In genomic region chr3:46456118-46456517, GRCh38 we compare ENCODE assay signal across 15 cellular contexts. TPM values are rescaled to one million over a fixed set of nuclear protein-coding genes. Genes with fewer than 3 reads are reported as not detected.
DNase-seq lines count a peak whose midpoint lies in the region; ATAC-seq and TF ChIP-seq lines count a peak whose summit lies in the region.
"Had no signal": no experiment of that assay in that cellular context is flagged by ENCODE, and none has a peak within 500 bp of the region (broad histone marks: within the 10 kb centered on the region; RNA-seq: fewer than 3 reads in every experiment).

No MANE protein-coding gene starts in this region.

- H3K36me3 Mint-ChIP-seq in activated CD8-positive, alpha-beta memory T cell treated with anti-CD3 and anti-CD28 coated beads, Interleukin-2, amount 10 ng/mL, durations not matched to agents 7 days and 5 days, result no peaks in the 10 kb centered on the region
- H3K36me3 Mint-ChIP-seq: CD4-positive, alpha-beta memory T cell had no signal

- H3K14ac ChIP-seq in neuronal stem cell (ENCODE audit: low read length), result no peak overlapping the region

- no CpG with 5 or more reads among the region's 14 CpGs for WGBS in neuronal stem cell (ENCODE audit: extremely low coverage in 2 of 2, insufficient read length in 2 of 2, insufficient replicate concordance in 1 of 2), 2 donors

- H4K91ac ChIP-seq in neuronal stem cell (ENCODE audit: low read depth, low read length, poor library complexity), result no peak overlapping the region

- no peak for ATAC-seq in activated CD8-positive, alpha-beta memory T cell treated with anti-CD3 and anti-CD28 coated beads, Interleukin-2, amount 10 ng/mL, durations not matched to agents 7 days and 5 days
- ATAC-seq in HG03432 (IDR thresholded peaks at IDR 0.05; ENCODE audit: unreplicated experiment), result no peak
- ATAC-seq: GM12878 had no signal

- no peak overlapping the region for H2BK12ac ChIP-seq in neuronal stem cell (ENCODE audit: low read length)

- H3K23ac ChIP-seq in neuronal stem cell (ENCODE audit: low read depth, low read length, poor library complexity), result peak overlapping the region; percentile 22

- H2BK5ac ChIP-seq in neuronal stem cell (ENCODE audit: low read length), result peak overlapping the region; percentile 59

- H2BK120ac ChIP-seq in neuronal stem cell (ENCODE audit: low read depth, low read length), result no peak overlapping the region

- H3K27me3 ChIP-seq in neuronal stem cell (ENCODE audit: control insufficient read depth in 3 of 3, insufficient read depth in 3 of 3, low read depth in 1 of 3, low read length in 3 of 3), result no peaks in the 10 kb centered on the region
- H3K27me3 ChIP-seq: BE2C had no signal

- H3K9me3 ChIP-seq in neuronal stem cell (replicated peaks in 1 of 2; ENCODE audit: control insufficient read depth in 2 of 2, insufficient read depth in 1 of 2, low read depth in 1 of 2, low read length in 2 of 2), result no peaks in the 10 kb centered on the region
- H3K9me3 ChIP-seq: BE2C had no signal

- H3K4ac ChIP-seq in neuronal stem cell (ENCODE audit: low read length), result no peak overlapping the region

- H3K27me3 Mint-ChIP-seq in activated CD8-positive, alpha-beta memory T cell treated with anti-CD3 and anti-CD28 coated beads, Interleukin-2, amount 10 ng/mL, durations not matched to agents 7 days and 5 days, result peaks cover 59% of the 10 kb centered on the region

- H3K36me3 ChIP-seq in neuronal stem cell (replicated peaks in 1 of 2; ENCODE audit: control insufficient read depth in 2 of 2, insufficient read depth in 2 of 2, low read length in 2 of 2), result no peaks in the 10 kb centered on the region
- H3K36me3 ChIP-seq: BE2C had no signal

- no peak overlapping the region for H3K4me3 Mint-ChIP-seq in activated CD8-positive, alpha-beta memory T cell treated with anti-CD3 and anti-CD28 coated beads, Interleukin-2, amount 10 ng/mL, durations not matched to agents 7 days and 5 days
- H3K4me3 Mint-ChIP-seq: CD4-positive, alpha-beta memory T cell had no signal

- CTCF ChIA-PET in activated CD8-positive, alpha-beta memory T cell treated with anti-CD3 and anti-CD28 coated beads, Interleukin-2, amount 10 ng/mL, durations not matched to agents 7 days and 5 days (lab: Charles Lee), result no interaction called here

- DNase-seq in GM13976 (ENCODE audit: low spot score), result peak; percentile 8
- DNase-seq in activated CD8-positive, alpha-beta memory T cell treated with anti-CD3 and anti-CD28 coated beads, Interleukin-2, amount 10 ng/mL, durations not matched to agents 7 days and 5 days, result peak; percentile 39
- DNase-seq in ecto neural progenitor cell (ENCODE audit: low spot score), result peak; percentile 20
- DNase-seq in neuronal stem cell (ENCODE audit: low spot score), result no peak
- DNase-seq in NCI-H510A (lab: John Stamatoyannopoulos, UW), result no peak
- DNase-seq in stimulated activated CD4-positive, alpha-beta T cell treated with anti-CD3 and anti-CD28 coated beads, Interleukin-1b, Interleukin-23, amount 100 ng/mL, for 48 hours, result no peak
- DNase-seq: BE2C; CD4-positive, alpha-beta memory T cell; DMS79; GM23248 had no signal

- in situ Hi-C loops in GM13976 (cut with MboI; ENCODE audit: low sequenced_read_pairs, unreplicated experiment), result no loop called here

- H2AK5ac ChIP-seq in neuronal stem cell (ENCODE audit: low read depth, low read length), result no peak overlapping the region

- H2BK15ac ChIP-seq in neuronal stem cell (ENCODE audit: low read length), result no peak overlapping the region

- H3K27ac Mint-ChIP-seq in activated CD8-positive, alpha-beta memory T cell treated with anti-CD3 and anti-CD28 coated beads, Interleukin-2, amount 10 ng/mL, durations not matched to agents 7 days and 5 days, result no peak overlapping the region
- H3K27ac Mint-ChIP-seq: CD4-positive, alpha-beta memory T cell had no signal

- H3K4me1 Mint-ChIP-seq in activated CD8-positive, alpha-beta memory T cell treated with anti-CD3 and anti-CD28 coated beads, Interleukin-2, amount 10 ng/mL, durations not matched to agents 7 days and 5 days, result peaks cover 7% of the 10 kb centered on the region

- H3K4me3 ChIP-seq in neuronal stem cell (ENCODE audit: low read length in 2 of 2), result no peak overlapping the region
- H3K4me3 ChIP-seq: GM12878, GM23248 had no signal

- H3K4me1 ChIP-seq in neuronal stem cell (ENCODE audit: control insufficient read depth in 2 of 2, insufficient read depth in 1 of 2, low read depth in 1 of 2, low read length in 2 of 2), result no peaks in the 10 kb centered on the region
- H3K4me1 ChIP-seq: BE2C had no signal

- H3K4me2 ChIP-seq in neuronal stem cell (ENCODE audit: insufficient read depth, low read length, poor library complexity, severe bottlenecking), result no peak overlapping the region

- no peak overlapping the region for H4K8ac ChIP-seq in neuronal stem cell (ENCODE audit: low read depth, low read length)

- H3K27ac ChIP-seq in neuronal stem cell (replicated peaks; ENCODE audit: low read length), result no peak overlapping the region
- H3K27ac ChIP-seq: C4-2B, GM23248 had no signal

- H3K18ac ChIP-seq in neuronal stem cell (ENCODE audit: low read length), result no peak overlapping the region

- no peak overlapping the region for H3K9ac ChIP-seq in neuronal stem cell (ENCODE audit: low read depth, low read length, poor library complexity)
- H3K9ac ChIP-seq: GM23248 had no signal

- H3K79me1 ChIP-seq in neuronal stem cell (ENCODE audit: low read depth, low read length), result no peaks in the 10 kb centered on the region

- H2AFZ ChIP-seq in neuronal stem cell (ENCODE audit: low read length), result no peak overlapping the region
- H2AFZ ChIP-seq: GM23248 had no signal

- TF ChIP-seq CTCF in GM13976 (IDR thresholded peaks at IDR 0.05; ENCODE audit: borderline replicate concordance, control extremely low read depth, extremely low read depth, insufficient read depth, missing control alignments), result no peak

- H3K9me3 Mint-ChIP-seq in activated CD8-positive, alpha-beta memory T cell treated with anti-CD3 and anti-CD28 coated beads, Interleukin-2, amount 10 ng/mL, durations not matched to agents 7 days and 5 days (ENCODE audit: low read depth), result peaks cover 4% of the 10 kb centered on the region

RNA-seq across cellular contexts. Expression of gene LTF, which starts 8.6 kb away (rescaled TPM):
- not detected for total RNA-seq in activated CD8-positive, alpha-beta memory T cell treated with anti-CD3 and anti-CD28 coated beads, Interleukin-2, amount 10 ng/mL, durations not matched to agents 7 days and 5 days
- not detected for polyA plus RNA-seq in neuronal stem cell (2013, experiment 1 of 2)
- polyA plus RNA-seq in neuronal stem cell (2013, experiment 2 of 2), result 0.01 TPM
- total RNA-seq: CD4-positive, alpha-beta memory T cell; G401; GM23248 had no signal
- polyA plus RNA-seq: CD4-positive, alpha-beta memory T cell; GM23248 had no signal

RNA-seq across cellular contexts. Expression of gene RTP3, which starts 41.7 kb away (rescaled TPM):
- total RNA-seq in activated CD8-positive, alpha-beta memory T cell treated with anti-CD3 and anti-CD28 coated beads, Interleukin-2, amount 10 ng/mL, durations not matched to agents 7 days and 5 days, result not detected
- not detected for polyA plus RNA-seq in neuronal stem cell (2013, experiment 1 of 2)
- polyA plus RNA-seq in neuronal stem cell (2013, experiment 2 of 2), result not detected
- total RNA-seq: CD4-positive, alpha-beta memory T cell; G401; GM12878; GM23248; HT-29 had no signal
- polyA plus RNA-seq: CD4-positive, alpha-beta memory T cell; GM23248 had no signal

RNA-seq across cellular contexts. Expression of gene CCRL2, which starts 49.1 kb away (rescaled TPM):
- 10 to 100 TPM in 1 of 2 experiments, 1 to 10 TPM in 1; 10.0 to 11.9 TPM for total RNA-seq in activated CD8-positive, alpha-beta memory T cell treated with anti-CD3 and anti-CD28 coated beads, Interleukin-2, amount 10 ng/mL, durations not matched to agents 7 days and 5 days
- polyA plus RNA-seq in neuronal stem cell (2013, experiment 1 of 2), result not detected
- polyA plus RNA-seq in neuronal stem cell (2013, experiment 2 of 2), result not detected
- total RNA-seq: GM23248 had no signal
- polyA plus RNA-seq: GM23248 had no signal

Comparison
In these comparisons a context has a peak if more than half of its experiments do, and no peak if none do; other contexts are left out.
1. DNase-seq: peak in GM13976 (single experiment), activated CD8-positive, alpha-beta memory T cell treated with anti-CD3 and anti-CD28 coated beads, Interleukin-2, amount 10 ng/mL, durations not matched to agents 7 days and 5 days (single experiment) and ecto neural progenitor cell (single experiment); none in neuronal stem cell (single experiment), NCI-H510A (single experiment) and stimulated activated CD4-positive, alpha-beta T cell treated with anti-CD3 and anti-CD28 coated beads, Interleukin-1b, Interleukin-23, amount 100 ng/mL, for 48 hours (single experiment).